In genomic region chr20:49319204-49319809, GRCh38 we compare ENCODE assay signal across 9 cellular contexts. TPM values are rescaled to one million over a fixed set of nuclear protein-coding genes. Genes with fewer than 3 reads are reported as not detected.
A peak's percentile ranks its signal among the peaks of the same experiment; 100 is the strongest.
DNase-seq lines count a peak whose midpoint lies in the region; FAIRE-seq and TF ChIP-seq lines count a peak whose summit lies in the region.
"Had no signal": no experiment of that assay in that cellular context is flagged by ENCODE, and none has a peak within 500 bp of the region (broad histone marks: within the 10 kb centered on the region; RNA-seq: fewer than 3 reads in every experiment).

No MANE protein-coding gene starts in this region.

- no peak for TF ChIP-seq POLR2A in testis (IDR thresholded peaks at IDR 0.05)

- CTCF ChIA-PET in activated naive CD4-positive, alpha-beta T cell treated with anti-CD3 and anti-CD28 coated beads, Interleukin-2, amount 10 ng/mL, durations not matched to agents 7 days and 5 days (lab: Charles Lee), result interaction anchor here (1.0 kb wide), 1 partner anchor 73 kb away, joined by 3 read pairs; no protein-coding TSS in a partner anchor

- no peaks in the 10 kb centered on the region for H3K27me3 ChIP-seq in testis

- H3K4me3 Mint-ChIP-seq in activated naive CD4-positive, alpha-beta T cell treated with anti-CD3 and anti-CD28 coated beads, Interleukin-2, amount 10 ng/mL, durations not matched to agents 7 days and 5 days, result peak overlapping the region; percentile 67
- H3K4me3 Mint-ChIP-seq in activated T-helper 2 cell treated with anti-CD3 and anti-CD28 coated beads, Interferon-gamma antibody, Interleukin-2, Interleukin-4, amounts not matched to agents 10 μg/mL and 5 μg/mL and 100 μg/mL, durations not matched to agents 14 hours and 24 hours and 36 hours (ENCODE audit: low read depth), result peak overlapping the region; percentile 82

- peaks cover 80% of the 10 kb centered on the region for H3K27me3 Mint-ChIP-seq in activated naive CD4-positive, alpha-beta T cell treated with anti-CD3 and anti-CD28 coated beads, Interleukin-2, amount 10 ng/mL, durations not matched to agents 7 days and 5 days
- H3K27me3 Mint-ChIP-seq in activated T-helper 2 cell treated with anti-CD3 and anti-CD28 coated beads, Interferon-gamma antibody, Interleukin-2, Interleukin-4, amounts not matched to agents 10 μg/mL and 5 μg/mL and 100 μg/mL, durations not matched to agents 14 hours and 24 hours and 36 hours (ENCODE audit: low read depth), result peaks cover 66% of the 10 kb centered on the region

- H3K27ac Mint-ChIP-seq in activated naive CD4-positive, alpha-beta T cell treated with anti-CD3 and anti-CD28 coated beads, Interleukin-2, amount 10 ng/mL, durations not matched to agents 7 days and 5 days, result no peak overlapping the region
- H3K27ac Mint-ChIP-seq in activated T-helper 2 cell treated with anti-CD3 and anti-CD28 coated beads, Interferon-gamma antibody, Interleukin-2, Interleukin-4, amounts not matched to agents 10 μg/mL and 5 μg/mL and 100 μg/mL, durations not matched to agents 14 hours and 24 hours and 36 hours, result no peak overlapping the region

- no peaks in the 10 kb centered on the region for H3K36me3 Mint-ChIP-seq in activated naive CD4-positive, alpha-beta T cell treated with anti-CD3 and anti-CD28 coated beads, Interleukin-2, amount 10 ng/mL, durations not matched to agents 7 days and 5 days
- peaks cover 3% of the 10 kb centered on the region for H3K36me3 Mint-ChIP-seq in activated T-helper 2 cell treated with anti-CD3 and anti-CD28 coated beads, Interferon-gamma antibody, Interleukin-2, Interleukin-4, amounts not matched to agents 10 μg/mL and 5 μg/mL and 100 μg/mL, durations not matched to agents 14 hours and 24 hours and 36 hours (ENCODE audit: low read depth)

- no peak overlapping the region for H3K9ac ChIP-seq in kidney (ENCODE audit: low read length in 2 of 2)
- H3K9ac ChIP-seq: BLaER1 had no signal

- no peak overlapping the region for H3K27ac ChIP-seq in testis
- no peak overlapping the region for H3K27ac ChIP-seq in kidney (ENCODE audit: low read depth in 2 of 2, low read length in 2 of 2)
- H3K27ac ChIP-seq: BLaER1 had no signal

- H3K4me1 Mint-ChIP-seq in activated naive CD4-positive, alpha-beta T cell treated with anti-CD3 and anti-CD28 coated beads, Interleukin-2, amount 10 ng/mL, durations not matched to agents 7 days and 5 days, result peaks cover 30% of the 10 kb centered on the region
- H3K4me1 Mint-ChIP-seq in activated T-helper 2 cell treated with anti-CD3 and anti-CD28 coated beads, Interferon-gamma antibody, Interleukin-2, Interleukin-4, amounts not matched to agents 10 μg/mL and 5 μg/mL and 100 μg/mL, durations not matched to agents 14 hours and 24 hours and 36 hours (ENCODE audit: low read depth), result peaks cover 18% of the 10 kb centered on the region

- H3K36me3 ChIP-seq in testis (ENCODE audit: low read depth, missing control alignments), result no peaks in the 10 kb centered on the region
- no peaks in the 10 kb centered on the region for H3K36me3 ChIP-seq in kidney (ENCODE audit: control insufficient read depth in 1 of 2, insufficient read depth in 2 of 2, low read length in 2 of 2)
- H3K36me3 ChIP-seq: BLaER1 had no signal

- FAIRE-seq in kidney (lab: Jason Lieb, UNC), result no peak

- 10% methylated on average over 24 to 25 of the region's 25 CpGs for WGBS in testis, 2 donors

- H3K4me3 ChIP-seq in iPS-18c (ENCODE audit: insufficient read depth, low read depth, low read length) (peak overlapping the region; percentile 63), testis (peak overlapping the region; percentile 18 to 36), kidney (ENCODE audit: low read length in 2 of 2) (no peak overlapping the region)
- H3K4me3 ChIP-seq: BLaER1 had no signal

- intact Hi-C loops in activated T-helper 2 cell treated with anti-CD3 and anti-CD28 coated beads, Interferon-gamma antibody, Interleukin-2, Interleukin-4, amounts not matched to agents 10 μg/mL and 5 μg/mL and 100 μg/mL, durations not matched to agents 14 hours and 24 hours and 36 hours (cut with micrococcal nuclease), result no loop called here
- intact Hi-C loops in testis (cut with DNase I; ENCODE audit: low total_unique reads) (no loop called here), kidney (cut with DNase I) (no loop called here)

- peaks cover 4% of the 10 kb centered on the region for H3K9me3 ChIP-seq in iPS-18c (ENCODE audit: control insufficient read depth, insufficient read depth, low read length)
- H3K9me3 ChIP-seq in testis, result no peaks in the 10 kb centered on the region
- H3K9me3 ChIP-seq in kidney (ENCODE audit: control insufficient read depth in 1 of 2, low read length in 2 of 2), result no peaks in the 10 kb centered on the region

- H3K9me3 Mint-ChIP-seq in activated naive CD4-positive, alpha-beta T cell treated with anti-CD3 and anti-CD28 coated beads, Interleukin-2, amount 10 ng/mL, durations not matched to agents 7 days and 5 days, result no peaks in the 10 kb centered on the region
- H3K9me3 Mint-ChIP-seq in activated T-helper 2 cell treated with anti-CD3 and anti-CD28 coated beads, Interferon-gamma antibody, Interleukin-2, Interleukin-4, amounts not matched to agents 10 μg/mL and 5 μg/mL and 100 μg/mL, durations not matched to agents 14 hours and 24 hours and 36 hours, result no peaks in the 10 kb centered on the region

- TF ChIP-seq CTCF in testis (IDR thresholded peaks at IDR 0.05), result no peak
- TF ChIP-seq CTCF in kidney (IDR thresholded peaks at IDR 0.05; ENCODE audit: borderline replicate concordance, extremely low read depth, insufficient read depth), result no peak

- no peak for DNase-seq in activated naive CD4-positive, alpha-beta T cell treated with anti-CD3 and anti-CD28 coated beads, Interleukin-2, amount 10 ng/mL, durations not matched to agents 7 days and 5 days
- DNase-seq in activated naive CD4-positive, alpha-beta T cell (lab: John Stamatoyannopoulos, UW), result no peak
- no peak for DNase-seq in activated T-helper 2 cell treated with anti-CD3 and anti-CD28 coated beads, Interferon-gamma antibody, Interleukin-2, Interleukin-4, amounts not matched to agents 10 μg/mL and 5 μg/mL and 100 μg/mL, durations not matched to agents 14 hours and 24 hours and 36 hours (ENCODE audit: low spot score)
- DNase-seq in testis (no peak), cerebellum (ENCODE audit: low spot score) (no peak), SK-N-DZ (ENCODE audit: low spot score) (no peak), kidney (no peak)

- peaks cover 6% of the 10 kb centered on the region for H3K4me1 ChIP-seq in testis
- H3K4me1 ChIP-seq in kidney (ENCODE audit: control insufficient read depth in 1 of 2, insufficient read depth in 1 of 2, low read depth in 1 of 2, low read length in 2 of 2), result peaks cover 0 to 5% of the 10 kb centered on the region in 2 donors

RNA-seq across cellular contexts. Expression of gene ZNFX1, which starts 41.5 kb away (rescaled TPM):
- total RNA-seq in activated T-helper 2 cell treated with anti-CD3 and anti-CD28 coated beads, Interferon-gamma antibody, Interleukin-2, Interleukin-4, amounts not matched to agents 10 μg/mL and 5 μg/mL and 100 μg/mL, durations not matched to agents 14 hours and 24 hours and 36 hours, result 49.3 and 51.0 TPM in 2 replicates
- 10 to 100 TPM; 31.6 to 37.2 TPM for total RNA-seq in testis
- polyA plus RNA-seq in testis (ENCODE audit: insufficient read depth, low read depth, low replicate concordance), result 39.9 TPM
- 12.8 TPM for total RNA-seq in cerebellum
- 5.2 and 6.0 TPM in 2 replicates for polyA plus RNA-seq in SK-N-DZ (2014; cell fraction: cytosol; rRNA removed)
- polyA plus RNA-seq in SK-N-DZ (2014; cell fraction: nucleus; rRNA removed), result 5.4 and 7.8 TPM in 2 replicates
- 44.0 TPM for total RNA-seq in kidney
- 8.0 TPM for polyA plus RNA-seq in kidney (ENCODE audit: insufficient read depth, low read depth, low replicate concordance)

Comparison
In these comparisons a context has a peak if more than half of its experiments do, and no peak if none do; other contexts are left out.
1. H3K4me3 ChIP-seq: peak in iPS-18c (single experiment) and testis (2 of 2); none in kidney (0 of 2).